ENCODE assay signal across 3 cellular contexts in the genomic region with DNA sequence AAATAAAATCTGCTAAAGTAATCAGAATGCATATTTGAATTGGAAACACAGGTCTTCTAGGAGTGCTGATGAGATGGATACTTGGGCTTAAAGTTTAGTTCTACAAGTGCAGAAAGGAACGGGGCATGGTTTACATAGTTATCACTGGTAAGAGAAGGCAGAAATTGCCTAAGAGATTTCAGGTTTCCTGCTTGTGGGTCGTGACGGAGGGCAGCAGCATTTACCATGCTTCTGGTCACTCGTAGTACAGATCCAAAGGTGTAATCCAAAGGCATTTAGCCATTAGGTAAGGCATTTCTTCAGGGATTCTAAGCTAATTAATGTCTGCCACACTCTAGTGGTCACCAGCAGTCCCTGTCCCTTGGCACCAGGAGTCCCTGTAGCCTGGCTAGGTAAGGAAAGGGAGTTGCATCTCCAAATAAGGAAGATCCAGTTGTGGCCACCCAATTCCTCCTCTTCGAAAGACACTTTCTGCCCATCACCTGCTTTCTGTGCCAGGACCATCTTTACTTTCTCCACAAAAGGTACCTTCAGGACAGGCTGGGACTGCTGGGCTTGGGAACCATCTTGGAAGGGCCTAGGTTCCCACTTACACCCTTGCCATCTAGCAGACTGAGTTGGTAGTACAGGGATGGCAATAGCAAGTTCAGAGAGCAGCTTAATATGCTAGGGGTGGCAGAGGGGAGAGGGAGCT.
TF ChIP-seq lines count a peak whose summit lies in the region.

No MANE protein-coding gene starts in this region.

TF ChIP-seq in A549, 52 proteins besides CTCF, POLR2A, EP300 and RAD21 (continued from another document):
- TF ChIP-seq RNF2 (IDR thresholded peaks at IDR 0.05; ENCODE audit: borderline replicate concordance, low read depth) (no peak), ZNF302 (CRISPR knock-in tag; IDR thresholded peaks at IDR 0.05) (no peak), REST (IDR thresholded peaks at IDR 0.05) (no peak), EHMT2 (IDR thresholded peaks at IDR 0.05; ENCODE audit: low read depth) (no peak), HOXB5 (CRISPR knock-in tag; IDR thresholded peaks at IDR 0.05) (no peak), CHD4 (IDR thresholded peaks at IDR 0.05; ENCODE audit: borderline replicate concordance) (no peak), MAFK (IDR thresholded peaks at IDR 0.05; ENCODE audit: partially characterized antibody) (no peak), FOSB (CRISPR knock-in tag; IDR thresholded peaks at IDR 0.05) (no peak), USF2 (IDR thresholded peaks at IDR 0.05) (no peak)
- TF ChIP-seq, protein P1, sequence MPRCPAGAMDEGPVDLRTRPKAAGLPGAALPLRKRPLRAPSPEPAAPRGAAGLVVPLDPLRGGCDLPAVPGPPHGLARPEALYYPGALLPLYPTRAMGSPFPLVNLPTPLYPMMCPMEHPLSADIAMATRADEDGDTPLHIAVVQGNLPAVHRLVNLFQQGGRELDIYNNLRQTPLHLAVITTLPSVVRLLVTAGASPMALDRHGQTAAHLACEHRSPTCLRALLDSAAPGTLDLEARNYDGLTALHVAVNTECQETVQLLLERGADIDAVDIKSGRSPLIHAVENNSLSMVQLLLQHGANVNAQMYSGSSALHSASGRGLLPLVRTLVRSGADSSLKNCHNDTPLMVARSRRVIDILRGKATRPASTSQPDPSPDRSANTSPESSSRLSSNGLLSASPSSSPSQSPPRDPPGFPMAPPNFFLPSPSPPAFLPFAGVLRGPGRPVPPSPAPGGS (IDR thresholded peaks at IDR 0.05): no peak
TF ChIP-seq in A549: peak in this region for 0.

TF ChIP-seq in HEK293, 187 proteins besides CTCF, POLR2A, EP300 and RAD21 (continued from another document):
- TF ChIP-seq PBX3 (CRISPR knock-in tag; IDR thresholded peaks at IDR 0.05): no peak

TF ChIP-seq in HEK293T, 16 proteins besides CTCF, POLR2A, EP300 and RAD21 (continued from another document):
- TF ChIP-seq, protein P2, sequence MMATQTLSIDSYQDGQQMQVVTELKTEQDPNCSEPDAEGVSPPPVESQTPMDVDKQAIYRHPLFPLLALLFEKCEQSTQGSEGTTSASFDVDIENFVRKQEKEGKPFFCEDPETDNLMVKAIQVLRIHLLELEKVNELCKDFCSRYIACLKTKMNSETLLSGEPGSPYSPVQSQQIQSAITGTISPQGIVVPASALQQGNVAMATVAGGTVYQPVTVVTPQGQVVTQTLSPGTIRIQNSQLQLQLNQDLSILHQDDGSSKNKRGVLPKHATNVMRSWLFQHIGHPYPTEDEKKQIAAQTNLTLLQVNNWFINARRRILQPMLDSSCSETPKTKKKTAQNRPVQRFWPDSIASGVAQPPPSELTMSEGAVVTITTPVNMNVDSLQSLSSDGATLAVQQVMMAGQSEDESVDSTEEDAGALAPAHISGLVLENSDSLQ (IDR thresholded peaks at IDR 0.05): no peak
- TF ChIP-seq NFRKB (IDR thresholded peaks at IDR 0.05) (no peak), ARNT (IDR thresholded peaks at IDR 0.05) (no peak)
